ENCODE assay signal across 8 cellular contexts in genomic region chr12:88036368-88036965, GRCh38. TPM values are rescaled to one million over a fixed set of nuclear protein-coding genes. Genes with fewer than 3 reads are reported as not detected.
DNase-seq lines count a peak whose midpoint lies in the region; ATAC-seq, FAIRE-seq and TF ChIP-seq lines count a peak whose summit lies in the region.

No MANE protein-coding gene starts in this region.

- H3K4me1 Mint-ChIP-seq in CD8-positive, alpha-beta T cell (ENCODE audit: low read depth): peaks cover 63% of the 10 kb centered on the region
- H3K4me1 Mint-ChIP-seq in IgD-negative memory B cell: peaks cover 18 to 45% (median 40%) of the 10 kb centered on the region in 3 donors

- no peaks in the 10 kb centered on the region for H3K27me3 ChIP-seq in CD8-positive, alpha-beta T cell (ENCODE audit: insufficient read depth, low read length)
- H3K27me3 ChIP-seq in upper lobe of right lung: no peaks in the 10 kb centered on the region

- no peak for TF ChIP-seq CTCF in CD8-positive, alpha-beta T cell (IDR thresholded peaks at IDR 0.05)
- no peak for TF ChIP-seq CTCF in upper lobe of right lung (IDR thresholded peaks at IDR 0.05)

- CTCF ChIA-PET in CD8-positive, alpha-beta T cell (lab: Charles Lee): no interaction called here

- no peaks in the 10 kb centered on the region for H3K36me3 ChIP-seq in CD8-positive, alpha-beta T cell (ENCODE audit: insufficient read depth, low read length)
- no peaks in the 10 kb centered on the region for H3K36me3 ChIP-seq in upper lobe of right lung

- peak overlapping the region; percentile 4 for H3K27ac Mint-ChIP-seq in CD8-positive, alpha-beta T cell
- peak overlapping the region in 2 of 3 donors; percentile 84 to 92 for H3K27ac Mint-ChIP-seq in IgD-negative memory B cell

- no peak for ATAC-seq in CD8-positive, alpha-beta T cell
- no peak for ATAC-seq in upper lobe of right lung

- peak overlapping the region; percentile 75 for H3K4me3 ChIP-seq in CD8-positive, alpha-beta T cell (ENCODE audit: low read depth, low read length)
- peak overlapping the region; percentile 80 for H3K4me3 ChIP-seq in upper lobe of right lung

- peaks cover 23% of the 10 kb centered on the region for H3K4me1 ChIP-seq in CD8-positive, alpha-beta T cell (ENCODE audit: insufficient read depth, low read length)
- H3K4me1 ChIP-seq in upper lobe of right lung: peaks cover 14% of the 10 kb centered on the region

- DNase-seq in CD8-positive, alpha-beta T cell: no peak
- DNase-seq in amniotic epithelial cell (ENCODE audit: low read depth) (peak; percentile 57), kidney glomerular epithelial cell (lab: John Stamatoyannopoulos, UW) (peak; percentile 22), upper lobe of right lung (no peak), DMS114 treated with DMSO at 0.1 percent for 48 hours (lab: John Stamatoyannopoulos, UW; ENCODE audit: unreplicated experiment) (no peak), medulla oblongata (ENCODE audit: extremely low spot score) (no peak), urothelium cell line (ENCODE audit: low spot score) (no peak)

- no peaks in the 10 kb centered on the region for H3K9me3 ChIP-seq in CD8-positive, alpha-beta T cell (ENCODE audit: low read length)
- H3K9me3 ChIP-seq in upper lobe of right lung: no peaks in the 10 kb centered on the region

- H3K36me3 Mint-ChIP-seq in CD8-positive, alpha-beta T cell: peaks cover 11% of the 10 kb centered on the region
- no peaks in the 10 kb centered on the region for H3K36me3 Mint-ChIP-seq in IgD-negative memory B cell

- no peaks in the 10 kb centered on the region for H3K9me3 Mint-ChIP-seq in CD8-positive, alpha-beta T cell
- H3K9me3 Mint-ChIP-seq in IgD-negative memory B cell: peaks cover 0 to 5% (median 4%) of the 10 kb centered on the region in 3 donors

- H3K27me3 Mint-ChIP-seq in CD8-positive, alpha-beta T cell (ENCODE audit: low read depth): no peaks in the 10 kb centered on the region
- H3K27me3 Mint-ChIP-seq in IgD-negative memory B cell: no peaks in the 10 kb centered on the region

- POLR2A ChIA-PET in CD8-positive, alpha-beta T cell (lab: Charles Lee): interaction anchor here (0.7 to 2.0 kb wide), 2 partner anchors 23 to 106 kb away, joined by 3 to 8 read pairs; partner anchors contain the start of genes CEP290 and TMTC3

- peak overlapping the region; percentile 96 for H3K4me3 Mint-ChIP-seq in CD8-positive, alpha-beta T cell
- H3K4me3 Mint-ChIP-seq in IgD-negative memory B cell: peak overlapping the region; percentile 96 to 99 (median 98)

- intact Hi-C loops in CD8-positive, alpha-beta T cell (cut with DNase I, micrococcal nuclease): loop anchor here (2.0 to 5.0 kb wide), 2 partner anchors 1316 to 1491 kb away; partner anchors contain the start of genes POC1B (in 2 of the 2) and DUSP6 (in 1 of the 2)
- intact Hi-C loops in upper lobe of right lung (cut with DNase I): no loop called here

- FAIRE-seq in urothelium cell line (lab: Jason Lieb, UNC): no peak

- no peak overlapping the region for H3K27ac ChIP-seq in CD8-positive, alpha-beta T cell (ENCODE audit: low read depth, low read length)
- no peak overlapping the region for H3K27ac ChIP-seq in upper lobe of right lung

RNA-seq across cellular contexts. Expression of gene C12orf50, which starts 7.3 kb away (rescaled TPM):
- under 1 TPM; 0.08 to 0.22 TPM for total RNA-seq in CD8-positive, alpha-beta T cell
- polyA plus RNA-seq in IgD-negative memory B cell: not detected
- total RNA-seq in upper lobe of right lung: not detected

Comparison
In these comparisons a context has a peak if more than half of its experiments do, and no peak if none do; other contexts are left out.
1. DNase-seq: peak in amniotic epithelial cell (single experiment) and kidney glomerular epithelial cell (single experiment); none in CD8-positive, alpha-beta T cell (0 of 7), upper lobe of right lung (single experiment), DMS114 treated with DMSO at 0.1 percent for 48 hours (single experiment), medulla oblongata (single experiment) and urothelium cell line (single experiment).